In the genomic region with DNA sequence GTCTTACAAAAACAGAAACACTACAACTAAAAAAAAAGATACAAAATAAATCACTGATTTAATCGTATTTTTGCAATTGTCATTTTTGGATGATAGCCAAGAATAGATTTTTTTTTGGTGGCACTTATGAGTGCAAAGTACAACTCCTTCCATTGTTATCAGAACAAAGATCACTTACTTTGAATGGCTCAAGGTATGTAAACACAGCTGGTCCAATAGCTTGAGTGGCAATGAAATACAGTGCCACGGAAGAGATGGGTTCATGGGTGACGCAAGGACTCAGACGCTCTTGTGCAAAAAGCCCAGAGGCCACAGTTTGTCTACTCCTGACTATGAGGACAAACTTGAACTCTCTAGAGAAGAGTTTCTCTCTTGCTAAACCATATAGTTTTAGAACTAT, we compare ENCODE assay signal across 17 cellular contexts.
DNase-seq lines count a peak whose midpoint lies in the region; ATAC-seq, FAIRE-seq and TF ChIP-seq lines count a peak whose summit lies in the region.
"Had no signal": no experiment of that assay in that cellular context is flagged by ENCODE, and none has a peak within 500 bp of the region (broad histone marks: within the 10 kb centered on the region; RNA-seq: fewer than 3 reads in every experiment).

No MANE protein-coding gene starts in this region.

- H3K27me3 ChIP-seq in bronchial epithelial cell (ENCODE audit: control insufficient read depth, insufficient read depth, low read length) = no peaks in the 10 kb centered on the region
- H3K27me3 ChIP-seq: body of pancreas, spleen had no signal

- no peaks in the 10 kb centered on the region for H3K4me1 Mint-ChIP-seq in stimulated activated naive B cell treated with anti-CD40 and anti-IgM and Interleukin-4, amounts not matched to agents 10 μg/mL and 1 μg/mL and 100 μg/mL, for 72 hours
- no peaks in the 10 kb centered on the region for H3K4me1 Mint-ChIP-seq in activated CD4-positive, alpha-beta memory T cell treated with anti-CD3 and anti-CD28 coated beads, Interleukin-2, amount 10 ng/mL, durations not matched to agents 7 days and 5 days
- H3K4me1 Mint-ChIP-seq: activated naive CD4-positive, alpha-beta T cell treated with anti-CD3 and anti-CD28 coated beads, Interleukin-2, amount 50 U/mL, for 24 hours; CD4-positive, CD25-positive, alpha-beta regulatory T cell had no signal

- POLR2A ChIA-PET in activated CD4-positive, alpha-beta memory T cell treated with anti-CD3 and anti-CD28 coated beads, Interleukin-2, amount 10 ng/mL, durations not matched to agents 7 days and 5 days (lab: Charles Lee) = no interaction called here

- H3K27me3 Mint-ChIP-seq in stimulated activated naive B cell treated with anti-CD40 and anti-IgM and Interleukin-4, amounts not matched to agents 10 μg/mL and 1 μg/mL and 100 μg/mL, for 72 hours = no peaks in the 10 kb centered on the region
- no peaks in the 10 kb centered on the region for H3K27me3 Mint-ChIP-seq in activated CD4-positive, alpha-beta memory T cell treated with anti-CD3 and anti-CD28 coated beads, Interleukin-2, amount 10 ng/mL, durations not matched to agents 7 days and 5 days
- H3K27me3 Mint-ChIP-seq: activated naive CD4-positive, alpha-beta T cell treated with anti-CD3 and anti-CD28 coated beads, Interleukin-2, amount 50 U/mL, for 24 hours; CD4-positive, CD25-positive, alpha-beta regulatory T cell had no signal

- no peak overlapping the region for H3K27ac Mint-ChIP-seq in stimulated activated naive B cell treated with anti-CD40 and anti-IgM and Interleukin-4, amounts not matched to agents 10 μg/mL and 1 μg/mL and 100 μg/mL, for 72 hours
- no peak overlapping the region for H3K27ac Mint-ChIP-seq in activated CD4-positive, alpha-beta memory T cell treated with anti-CD3 and anti-CD28 coated beads, Interleukin-2, amount 10 ng/mL, durations not matched to agents 7 days and 5 days
- H3K27ac Mint-ChIP-seq: activated naive CD4-positive, alpha-beta T cell treated with anti-CD3 and anti-CD28 coated beads, Interleukin-2, amount 50 U/mL, for 24 hours; CD4-positive, CD25-positive, alpha-beta regulatory T cell had no signal

- TF ChIP-seq CTCF in bronchial epithelial cell (IDR thresholded peaks at IDR 0.05; ENCODE audit: insufficient read depth, low read length, severe bottlenecking) = no peak

- CTCF ChIA-PET in activated CD4-positive, alpha-beta memory T cell treated with anti-CD3 and anti-CD28 coated beads, Interleukin-2, amount 10 ng/mL, durations not matched to agents 7 days and 5 days (lab: Charles Lee) = no interaction called here

- FAIRE-seq in bronchial epithelial cell (lab: Jason Lieb, UNC) = no peak
- no peak for FAIRE-seq in urothelium cell line (lab: Jason Lieb, UNC)

- DNase-seq in SIG-M5 treated with dmso at 0.1 percent for 504 hours (lab: John Stamatoyannopoulos, UW; ENCODE audit: unreplicated experiment) = peak; percentile 50
- no peak for DNase-seq in SIG-M5 (lab: John Stamatoyannopoulos, UW)
- peak; percentile 76 for DNase-seq in NCI-H2171 treated with DMSO at 0.1 percent for 48 hours (lab: John Stamatoyannopoulos, UW)
- peak; percentile 58 for DNase-seq in bronchial epithelial cell (ENCODE audit: low read depth)
- no peak for DNase-seq in GM03348 (ENCODE audit: low spot score)
- DNase-seq in urothelium cell line (ENCODE audit: low spot score) = no peak
- no peak for DNase-seq in stimulated activated naive B cell treated with anti-CD40 and anti-IgM and Interleukin-4, amounts not matched to agents 10 μg/mL and 1 μg/mL and 100 μg/mL, for 72 hours
- DNase-seq in activated CD4-positive, alpha-beta memory T cell treated with anti-CD3 and anti-CD28 coated beads, Interleukin-2, amount 10 ng/mL, durations not matched to agents 7 days and 5 days = no peak
- DNase-seq: 8988T; activated CD8-positive, alpha-beta memory T cell treated with anti-CD3 and anti-CD28 coated beads, Interleukin-2, amount 50 U/mL, for 48 hours; body of pancreas; CD4-positive, CD25-positive, alpha-beta regulatory T cell; hypothalamus; NCI-H526 treated with DMSO at 0.1 percent for 48 hours; spleen; stimulated activated naive CD8-positive, alpha-beta T cell treated with anti-CD3 and anti-CD28 coated beads, Interleukin-15, Interleukin-2, amounts not matched to agents 100 U/mL and 50 U/mL, for 24 hours had no signal

- ATAC-seq in stimulated activated naive B cell treated with anti-CD40 and anti-IgM and Interleukin-4, amounts not matched to agents 10 μg/mL and 1 μg/mL and 100 μg/mL, for 72 hours (replicated peaks) = no peak
- ATAC-seq: body of pancreas; stimulated activated naive CD8-positive, alpha-beta T cell treated with anti-CD3 and anti-CD28 coated beads, Interleukin-15, Interleukin-2, amounts not matched to agents 100 U/mL and 50 U/mL, for 24 hours had no signal

- no peaks in the 10 kb centered on the region for H3K36me3 Mint-ChIP-seq in stimulated activated naive B cell treated with anti-CD40 and anti-IgM and Interleukin-4, amounts not matched to agents 10 μg/mL and 1 μg/mL and 100 μg/mL, for 72 hours
- H3K36me3 Mint-ChIP-seq in activated CD4-positive, alpha-beta memory T cell treated with anti-CD3 and anti-CD28 coated beads, Interleukin-2, amount 10 ng/mL, durations not matched to agents 7 days and 5 days (ENCODE audit: low read depth) = no peaks in the 10 kb centered on the region
- H3K36me3 Mint-ChIP-seq: activated naive CD4-positive, alpha-beta T cell treated with anti-CD3 and anti-CD28 coated beads, Interleukin-2, amount 50 U/mL, for 24 hours; CD4-positive, CD25-positive, alpha-beta regulatory T cell had no signal

- peaks cover 0 to 2% of the 10 kb centered on the region in 2 donors for H3K9me3 Mint-ChIP-seq in stimulated activated naive B cell treated with anti-CD40 and anti-IgM and Interleukin-4, amounts not matched to agents 10 μg/mL and 1 μg/mL and 100 μg/mL, for 72 hours
- no peaks in the 10 kb centered on the region for H3K9me3 Mint-ChIP-seq in activated CD4-positive, alpha-beta memory T cell treated with anti-CD3 and anti-CD28 coated beads, Interleukin-2, amount 10 ng/mL, durations not matched to agents 7 days and 5 days
- H3K9me3 Mint-ChIP-seq: activated naive CD4-positive, alpha-beta T cell treated with anti-CD3 and anti-CD28 coated beads, Interleukin-2, amount 50 U/mL, for 24 hours had no signal

- H3K36me3 ChIP-seq in bronchial epithelial cell (ENCODE audit: control insufficient read depth, insufficient read depth, low read length) = no peaks in the 10 kb centered on the region
- H3K36me3 ChIP-seq: spleen had no signal

- no peak overlapping the region for H3K4me3 Mint-ChIP-seq in stimulated activated naive B cell treated with anti-CD40 and anti-IgM and Interleukin-4, amounts not matched to agents 10 μg/mL and 1 μg/mL and 100 μg/mL, for 72 hours
- no peak overlapping the region for H3K4me3 Mint-ChIP-seq in activated CD4-positive, alpha-beta memory T cell treated with anti-CD3 and anti-CD28 coated beads, Interleukin-2, amount 10 ng/mL, durations not matched to agents 7 days and 5 days
- H3K4me3 Mint-ChIP-seq: activated naive CD4-positive, alpha-beta T cell treated with anti-CD3 and anti-CD28 coated beads, Interleukin-2, amount 50 U/mL, for 24 hours; CD4-positive, CD25-positive, alpha-beta regulatory T cell had no signal

- no peak overlapping the region for H3K4me3 ChIP-seq in bronchial epithelial cell (ENCODE audit: low read depth, low read length)
- H3K4me3 ChIP-seq: body of pancreas, spleen had no signal

Comparison
In these comparisons a context has a peak if more than half of its experiments do, and no peak if none do; other contexts are left out.
1. DNase-seq: peak in SIG-M5 treated with dmso at 0.1 percent for 504 hours (single experiment), NCI-H2171 treated with DMSO at 0.1 percent for 48 hours (single experiment) and bronchial epithelial cell (single experiment); none in SIG-M5 (single experiment), GM03348 (single experiment), urothelium cell line (single experiment), stimulated activated naive B cell treated with anti-CD40 and anti-IgM and Interleukin-4, amounts not matched to agents 10 μg/mL and 1 μg/mL and 100 μg/mL, for 72 hours (single experiment) and activated CD4-positive, alpha-beta memory T cell treated with anti-CD3 and anti-CD28 coated beads, Interleukin-2, amount 10 ng/mL, durations not matched to agents 7 days and 5 days (single experiment).